In genomic region chr9:96574931-96575351, GRCh38 we compare ENCODE assay signal across 22 cellular contexts. TPM values are rescaled to one million over a fixed set of nuclear protein-coding genes. Genes with fewer than 3 reads are reported as not detected.
A peak's percentile ranks its signal among the peaks of the same experiment; 100 is the strongest.
DNase-seq lines count a peak whose midpoint lies in the region; ATAC-seq, FAIRE-seq and TF ChIP-seq lines count a peak whose summit lies in the region.
"Had no signal": no experiment of that assay in that cellular context is flagged by ENCODE, and none has a peak within 500 bp of the region (broad histone marks: within the 10 kb centered on the region; RNA-seq: fewer than 3 reads in every experiment).

No MANE protein-coding gene starts in this region.

- H3K27me3 Mint-ChIP-seq in MCF 10A (ENCODE audit: insufficient read depth, unreplicated experiment) = no peaks in the 10 kb centered on the region

- H4K8ac ChIP-seq in mesenchymal stem cell (ENCODE audit: low read length) = no peak overlapping the region

- no peak overlapping the region for H3K23ac ChIP-seq in mesenchymal stem cell (ENCODE audit: low read length in 2 of 2)

- no peaks in the 10 kb centered on the region for H4K20me1 ChIP-seq in mammary epithelial cell (ENCODE audit: insufficient read depth, low read length)

- no peaks in the 10 kb centered on the region for H3K36me3 Mint-ChIP-seq in MCF 10A (ENCODE audit: insufficient read depth, unreplicated experiment)

- no peak overlapping the region for H3K4me2 ChIP-seq in mammary epithelial cell (ENCODE audit: insufficient read depth, low read depth, low read length)
- H3K4me2 ChIP-seq in mesenchymal stem cell (ENCODE audit: low read length, poor library complexity, severe bottlenecking) = no peak overlapping the region

- no peaks in the 10 kb centered on the region for H3K9me3 Mint-ChIP-seq in MCF 10A (ENCODE audit: unreplicated experiment)
- H3K9me3 Mint-ChIP-seq: activated naive CD8-positive, alpha-beta T cell treated with anti-CD3 and anti-CD28 coated beads, Interleukin-2, amount 50 U/mL, for 24 hours; activated T-helper 1 cell treated with anti-CD3 and anti-CD28 coated beads, Interleukin-12 subunit alpha, Interleukin-12 subunit beta, Interleukin-2, Interleukin-4 antibody, amounts not matched to agents 30 ng/mL and 10 ng/mL and 1 ng/mL, durations not matched to agents 14 hours and 24 hours and 36 hours had no signal

- H3K4me3 ChIP-seq in mammary epithelial cell (replicated peaks in 1 of 3; ENCODE audit: insufficient read depth in 1 of 3, low read depth in 2 of 3, low read length in 3 of 3) (no peak overlapping the region), adrenal gland (peak overlapping the region in 1 of 4 donors; percentile 14), mesenchymal stem cell (ENCODE audit: insufficient read depth in 1 of 2, low read depth in 1 of 2, low read length in 2 of 2) (peak overlapping the region in 1 of 2 experiments; percentile 56)
- H3K4me3 ChIP-seq: dorsolateral prefrontal cortex, gastrocnemius medialis, HAP-1 had no signal

- no peak overlapping the region for H3K27ac Mint-ChIP-seq in MCF 10A (ENCODE audit: low read depth, unreplicated experiment)
- H3K27ac Mint-ChIP-seq: activated naive CD8-positive, alpha-beta T cell treated with anti-CD3 and anti-CD28 coated beads, Interleukin-2, amount 50 U/mL, for 24 hours; activated T-helper 1 cell treated with anti-CD3 and anti-CD28 coated beads, Interleukin-12 subunit alpha, Interleukin-12 subunit beta, Interleukin-2, Interleukin-4 antibody, amounts not matched to agents 30 ng/mL and 10 ng/mL and 1 ng/mL, durations not matched to agents 14 hours and 24 hours and 36 hours had no signal

- no peak overlapping the region for H2BK5ac ChIP-seq in mesenchymal stem cell (ENCODE audit: low read depth, low read length, poor library complexity, severe bottlenecking)

- no peak overlapping the region for H3K4me3 Mint-ChIP-seq in MCF 10A (ENCODE audit: unreplicated experiment)
- H3K4me3 Mint-ChIP-seq: activated naive CD8-positive, alpha-beta T cell treated with anti-CD3 and anti-CD28 coated beads, Interleukin-2, amount 50 U/mL, for 24 hours; activated T-helper 1 cell treated with anti-CD3 and anti-CD28 coated beads, Interleukin-12 subunit alpha, Interleukin-12 subunit beta, Interleukin-2, Interleukin-4 antibody, amounts not matched to agents 30 ng/mL and 10 ng/mL and 1 ng/mL, durations not matched to agents 14 hours and 24 hours and 36 hours had no signal

- H3K9ac ChIP-seq in mammary epithelial cell (ENCODE audit: insufficient read depth, low read length) (no peak overlapping the region), mesenchymal stem cell (ENCODE audit: low read length) (peak overlapping the region; percentile 56)

- peaks cover 32% of the 10 kb centered on the region for H3K79me1 ChIP-seq in mesenchymal stem cell (replicated peaks; ENCODE audit: low read length, poor library complexity, severe bottlenecking)

- H3K79me2 ChIP-seq in mammary epithelial cell (ENCODE audit: insufficient read depth, low read length) = peaks cover 4% of the 10 kb centered on the region

- no peak for TF ChIP-seq POLR2A in adrenal gland (IDR thresholded peaks at IDR 0.05)

- H3K9me3 ChIP-seq in mammary epithelial cell (replicated peaks; ENCODE audit: insufficient read depth, low read length) = no peaks in the 10 kb centered on the region
- H3K9me3 ChIP-seq in adrenal gland (replicated peaks in 1 of 3) = no peaks in the 10 kb centered on the region
- H3K9me3 ChIP-seq in mesenchymal stem cell (ENCODE audit: control insufficient read depth, low read length) = no peaks in the 10 kb centered on the region
- H3K9me3 ChIP-seq: gastrocnemius medialis, HAP-1 had no signal

- H3K4me1 ChIP-seq in mammary epithelial cell (ENCODE audit: insufficient read depth, low read length) (no peaks in the 10 kb centered on the region), adrenal gland (replicated peaks in 1 of 2) (no peaks in the 10 kb centered on the region), mesenchymal stem cell (ENCODE audit: control insufficient read depth, insufficient read depth, low read depth, low read length) (no peaks in the 10 kb centered on the region)
- H3K4me1 ChIP-seq: gastrocnemius medialis, HAP-1 had no signal

- no peak for TF ChIP-seq CTCF in MCF 10A (IDR thresholded peaks at IDR 0.05; ENCODE audit: unreplicated experiment)
- no peak for TF ChIP-seq CTCF in mammary epithelial cell (conservative IDR thresholded peaks at IDR 0.05 in 1 of 2, IDR thresholded peaks at IDR 0.05 in 1 of 2; ENCODE audit: extremely low read depth in 1 of 2, insufficient read depth in 1 of 2, low read depth in 1 of 2, low read length in 2 of 2)
- no peak for TF ChIP-seq CTCF in adrenal gland (IDR thresholded peaks at IDR 0.05)

- no peak overlapping the region for H2AFZ ChIP-seq in mammary epithelial cell (ENCODE audit: low read depth, low read length)
- no peak overlapping the region for H2AFZ ChIP-seq in mesenchymal stem cell (ENCODE audit: low read depth, low read length)

- no peak overlapping the region for H3K18ac ChIP-seq in mesenchymal stem cell (ENCODE audit: low read depth in 1 of 2, low read length in 2 of 2)

- peak; percentile 7 for DNase-seq in MCF 10A (ENCODE audit: unreplicated experiment)
- DNase-seq in mammary epithelial cell = no peak
- DNase-seq in adrenal gland = peak in 4 of 7 donors; percentile 34 to 55 (median 48)
- no peak for DNase-seq in mesenchymal stem cell
- DNase-seq in globus pallidus (ENCODE audit: low spot score) = no peak
- DNase-seq in frontal cortex (ENCODE audit: low spot score in 2 of 2) = no peak
- DNase-seq in GDM1 (lab: John Stamatoyannopoulos, UW) = no peak
- DNase-seq: 8988T; activated CD4-positive, alpha-beta T cell treated with anti-CD3 and anti-CD28 coated beads for 1 hour; activated naive CD8-positive, alpha-beta T cell treated with anti-CD3 and anti-CD28 coated beads, Interleukin-2, amount 50 U/mL, for 24 hours; Calu3; dorsolateral prefrontal cortex; gastrocnemius medialis; kidney glomerular epithelial cell; MM.1S; NCI-H187 treated with DMSO at 0.1 percent for 48 hours; NCI-H2227 treated with DMSO at 0.1 percent for 48 hours had no signal

- no peak overlapping the region for H4K91ac ChIP-seq in mesenchymal stem cell (ENCODE audit: low read length)

- dilution Hi-C loops in mammary epithelial cell (cut with HindIII; ENCODE audit: low sequenced_read_pairs) = no loop called here

- H2BK15ac ChIP-seq in mesenchymal stem cell (ENCODE audit: low read depth, poor library complexity, severe bottlenecking) = no peak overlapping the region

- no peak for FAIRE-seq in frontal cortex (lab: Jason Lieb, UNC)
- FAIRE-seq: GM19239 had no signal

- no peak overlapping the region for H3K4ac ChIP-seq in mesenchymal stem cell (ENCODE audit: low read depth in 1 of 2, low read length in 2 of 2)

- H2BK12ac ChIP-seq in mesenchymal stem cell (ENCODE audit: low read length in 2 of 2) = no peak overlapping the region

- 80% methylated on average over 8 of the region's 8 CpGs for WGBS in mammary epithelial cell (ENCODE audit: low coverage, missing lambda C conversion rate)
- WGBS in adrenal gland, 4 donors = 38 to 58% (median 42%) methylated on average over 8 of the region's 8 CpGs
- WGBS in mesenchymal stem cell = 93% methylated on average over 8 of the region's 8 CpGs

- intact Hi-C loops in MCF 10A (cut with micrococcal nuclease) (no loop called here), mammary epithelial cell (cut with micrococcal nuclease) (no loop called here), adrenal gland (cut with DNase I) (no loop called here)

- H3K36me3 ChIP-seq in mammary epithelial cell (ENCODE audit: insufficient read depth, low read length) (no peaks in the 10 kb centered on the region), adrenal gland (replicated peaks in 1 of 2) (no peaks in the 10 kb centered on the region), mesenchymal stem cell (ENCODE audit: control insufficient read depth in 1 of 2, insufficient read depth in 2 of 2, low read depth in 1 of 2, low read length in 2 of 2) (peaks cover 0 to 5% of the 10 kb centered on the region in 2 experiments)
- H3K36me3 ChIP-seq: gastrocnemius medialis, HAP-1 had no signal

- no peak overlapping the region for H2BK120ac ChIP-seq in mesenchymal stem cell (ENCODE audit: low read depth, low read length)

- no peak overlapping the region for H3K14ac ChIP-seq in mesenchymal stem cell (ENCODE audit: low read length in 2 of 2)

- CTCF ChIA-PET in MCF 10A (lab: Yijun Ruan, JAX) (interaction anchor here (1.4 kb wide), 1 partner anchor 8 kb away, joined by 3 read pairs; no protein-coding TSS in a partner anchor), mammary epithelial cell (lab: Charles Lee; ENCODE audit: low non-redundant PET) (no interaction called here)

- POLR2A ChIA-PET in MCF 10A (lab: Yijun Ruan, JAX) = interaction anchor here (0.6 kb wide), 1 partner anchor 205 kb away, joined by 4 read pairs; no protein-coding TSS in a partner anchor

- BruUV-seq in MCF 10A (replicated peaks; lab: Mats Ljungman, UMichigan) (no TSS peak), mammary epithelial cell (replicated peaks; lab: Mats Ljungman, UMichigan) (no TSS peak)

- H3K27me3 ChIP-seq in mammary epithelial cell (ENCODE audit: insufficient read depth, low read length) = no peaks in the 10 kb centered on the region
- no peaks in the 10 kb centered on the region for H3K27me3 ChIP-seq in adrenal gland
- no peaks in the 10 kb centered on the region for H3K27me3 ChIP-seq in mesenchymal stem cell (ENCODE audit: control insufficient read depth in 1 of 2, insufficient read depth in 1 of 2, low read length in 2 of 2)
- H3K27me3 ChIP-seq: dorsolateral prefrontal cortex, gastrocnemius medialis had no signal

- no peak for ATAC-seq in GM21515 (IDR thresholded peaks at IDR 0.05; ENCODE audit: unreplicated experiment)
- ATAC-seq: activated naive CD8-positive, alpha-beta T cell treated with anti-CD3 and anti-CD28 coated beads, Interleukin-2, amount 50 U/mL, for 24 hours had no signal

- in situ Hi-C loops in mammary epithelial cell (cut with MboI; ENCODE audit: low sequenced_read_pairs in 2 of 2) = no loop called here

- no peak overlapping the region for H2AK5ac ChIP-seq in mesenchymal stem cell (ENCODE audit: low read length, severe bottlenecking)

- H3K4me1 Mint-ChIP-seq in MCF 10A (ENCODE audit: insufficient read depth, unreplicated experiment) = no peaks in the 10 kb centered on the region
- H3K4me1 Mint-ChIP-seq: activated naive CD8-positive, alpha-beta T cell treated with anti-CD3 and anti-CD28 coated beads, Interleukin-2, amount 50 U/mL, for 24 hours had no signal

- H3K27ac ChIP-seq in mammary epithelial cell (ENCODE audit: insufficient read depth, low read depth, low read length) = no peak overlapping the region
- H3K27ac ChIP-seq in adrenal gland = peak overlapping the region in 2 of 5 donors; percentile 40 to 69
- no peak overlapping the region for H3K27ac ChIP-seq in mesenchymal stem cell (ENCODE audit: low read length, poor library complexity, severe bottlenecking)
- H3K27ac ChIP-seq: dorsolateral prefrontal cortex, epithelial cell of prostate, gastrocnemius medialis had no signal

RNA-seq across cellular contexts. Expression of gene CDC14B, which starts 44.7 kb away (rescaled TPM):
- total RNA-seq in MCF 10A (2022) = 7.0 and 9.3 TPM in 2 replicates
- 10 to 100 TPM in 1 of 2 donors, 1 to 10 TPM in 1; 9.4 to 14.5 TPM for total RNA-seq in mammary epithelial cell
- 5.2 TPM for polyA plus RNA-seq in mammary epithelial cell
- 8.0 TPM for polyA minus RNA-seq in mammary epithelial cell
- 10 to 100 TPM in 7 of 8 donors, 1 to 10 TPM in 1; 9.7 to 19.1 (median 16.8) TPM for total RNA-seq in adrenal gland
- polyA plus RNA-seq in adrenal gland = 1 to 10 TPM; 7.5 to 8.9 (median 8.2) TPM
- 10.5 TPM for polyA plus RNA-seq in mesenchymal stem cell (2013, experiment 1 of 2)
- 10.5 TPM for polyA plus RNA-seq in mesenchymal stem cell (2013, experiment 2 of 2)
- 38.3 TPM for total RNA-seq in frontal cortex

Comparison
In these comparisons a context has a peak if more than half of its experiments do, and no peak if none do; other contexts are left out.
1. DNase-seq: peak in MCF 10A (single experiment) and adrenal gland (4 of 7); none in mammary epithelial cell (single experiment), mesenchymal stem cell (single experiment), globus pallidus (single experiment), frontal cortex (0 of 2) and GDM1 (single experiment).